1 cellular context compared by ENCODE assay signal in the genomic region with DNA sequence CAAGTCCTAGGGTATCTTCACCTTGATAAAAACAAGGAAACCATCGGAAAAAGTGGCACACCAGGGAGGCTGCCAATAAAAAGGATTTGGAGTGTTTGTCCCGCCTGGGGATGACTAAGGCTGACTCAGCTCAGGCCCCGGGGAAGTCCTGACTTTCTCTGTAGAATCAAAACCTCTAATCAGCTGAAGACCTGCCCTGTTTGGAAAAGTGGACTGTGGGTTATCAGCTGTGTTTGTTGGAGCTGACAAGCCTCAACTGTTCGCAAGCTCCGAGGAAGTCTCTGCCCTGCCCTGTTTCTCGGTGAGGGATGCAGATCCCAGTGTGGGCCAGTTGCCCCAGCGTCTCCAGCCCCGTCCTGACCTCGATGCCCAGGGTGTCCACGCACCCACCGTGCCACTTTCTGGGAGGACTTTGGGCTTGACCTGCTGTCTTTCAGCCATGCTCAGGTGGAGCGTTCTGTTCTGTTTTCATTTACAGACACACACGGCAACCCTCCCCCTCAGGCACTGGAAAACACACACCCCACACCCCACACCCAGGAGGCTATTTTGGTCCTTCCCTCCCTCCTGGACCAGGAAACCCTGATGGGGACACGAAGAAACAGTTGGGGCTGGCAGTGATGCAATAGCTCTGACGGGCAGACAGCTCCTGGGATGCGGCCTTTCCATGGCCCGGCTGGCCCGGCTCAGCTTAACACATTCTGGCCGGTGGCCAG.
TF ChIP-seq lines count a peak whose summit lies in the region.

No MANE protein-coding gene starts in this region.

TF ChIP-seq in HepG2, 621 proteins besides CTCF, POLR2A, EP300 and RAD21 (continued from another document and continues in another):
- TF ChIP-seq, protein P1, sequence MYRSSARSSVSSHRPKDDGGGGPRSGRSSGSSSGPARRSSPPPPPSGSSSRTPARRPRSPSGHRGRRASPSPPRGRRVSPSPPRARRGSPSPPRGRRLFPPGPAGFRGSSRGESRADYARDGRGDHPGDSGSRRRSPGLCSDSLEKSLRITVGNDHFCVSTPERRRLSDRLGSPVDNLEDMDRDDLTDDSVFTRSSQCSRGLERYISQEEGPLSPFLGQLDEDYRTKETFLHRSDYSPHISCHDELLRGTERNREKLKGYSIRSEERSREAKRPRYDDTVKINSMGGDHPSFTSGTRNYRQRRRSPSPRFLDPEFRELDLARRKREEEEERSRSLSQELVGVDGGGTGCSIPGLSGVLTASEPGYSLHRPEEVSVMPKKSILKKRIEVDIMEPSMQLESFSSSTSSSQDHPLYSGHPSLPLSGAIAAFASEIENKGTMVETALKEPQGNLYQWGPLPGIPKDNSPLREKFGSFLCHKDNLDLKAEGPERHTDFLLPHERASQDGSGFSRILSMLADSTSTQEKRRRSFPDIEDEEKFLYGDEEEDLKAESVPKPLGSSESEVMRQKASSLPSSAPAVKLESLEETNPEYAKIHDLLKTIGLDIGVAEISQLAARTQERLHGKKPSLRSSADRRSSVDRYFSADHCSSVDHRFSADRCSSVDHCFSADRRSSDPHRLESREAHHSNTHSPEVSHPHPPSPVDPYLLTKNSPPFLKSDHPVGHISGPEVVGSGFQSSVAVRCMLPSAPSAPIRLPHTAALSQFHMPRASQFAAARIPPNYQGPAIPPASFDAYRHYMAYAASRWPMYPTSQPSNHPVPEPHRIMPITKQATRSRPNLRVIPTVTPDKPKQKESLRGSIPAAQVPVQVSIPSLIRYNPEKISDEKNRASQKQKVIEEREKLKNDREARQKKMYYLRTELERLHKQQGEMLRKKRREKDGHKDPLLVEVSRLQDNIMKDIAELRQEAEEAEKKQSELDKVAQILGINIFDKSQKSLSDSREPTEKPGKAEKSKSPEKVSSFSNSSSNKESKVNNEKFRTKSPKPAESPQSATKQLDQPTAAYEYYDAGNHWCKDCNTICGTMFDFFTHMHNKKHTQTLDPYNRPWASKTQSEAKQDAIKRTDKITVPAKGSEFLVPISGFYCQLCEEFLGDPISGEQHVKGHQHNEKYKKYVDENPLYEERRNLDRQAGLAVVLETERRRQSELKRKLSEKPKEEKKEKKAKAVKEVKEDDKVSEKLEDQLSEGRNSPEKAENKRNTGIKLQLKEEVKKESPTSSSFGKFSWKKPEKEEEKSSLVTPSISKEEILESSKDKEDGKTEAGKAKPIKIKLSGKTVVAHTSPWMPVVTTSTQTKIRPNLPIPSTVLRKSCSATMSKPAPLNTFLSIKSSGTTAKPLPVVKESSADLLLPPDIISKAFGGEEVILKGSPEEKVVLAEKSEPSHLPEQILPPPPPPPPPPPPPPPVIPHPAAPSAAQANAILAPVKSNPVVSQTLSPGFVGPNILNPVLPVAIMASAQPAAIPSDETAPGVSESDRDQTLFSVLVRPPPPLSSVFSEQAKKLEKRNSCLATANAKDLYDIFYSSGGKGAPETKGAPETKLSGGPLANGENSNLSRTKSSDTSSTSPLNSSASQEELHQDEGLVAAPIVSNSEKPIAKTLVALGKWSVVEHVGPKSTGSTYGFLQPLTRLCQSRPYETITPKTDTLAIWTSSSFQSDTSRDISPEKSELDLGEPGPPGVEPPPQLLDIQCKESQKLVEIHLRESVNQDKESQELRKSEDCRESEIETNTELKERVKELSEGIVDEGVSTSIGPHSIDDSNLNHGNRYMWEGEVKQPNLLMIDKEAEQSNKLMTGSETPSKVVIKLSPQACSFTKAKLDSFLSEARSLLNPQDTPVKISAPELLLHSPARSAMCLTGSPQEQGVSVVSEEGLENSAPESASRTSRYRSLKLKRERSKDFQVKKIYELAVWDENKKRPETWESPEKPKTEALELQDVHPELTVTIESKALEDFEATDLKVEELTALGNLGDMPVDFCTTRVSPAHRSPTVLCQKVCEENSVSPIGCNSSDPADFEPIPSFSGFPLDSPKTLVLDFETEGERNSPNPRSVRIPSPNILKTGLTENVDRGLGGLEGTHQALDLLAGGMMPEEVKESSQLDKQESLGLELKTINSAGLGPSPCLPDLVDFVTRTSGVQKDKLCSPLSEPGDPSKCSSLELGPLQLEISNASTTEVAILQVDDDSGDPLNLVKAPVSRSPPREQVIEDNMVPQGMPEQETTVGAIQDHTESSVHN (CRISPR knock-in tag; IDR thresholded peaks at IDR 0.05), result no peak
- TF ChIP-seq SKIL (CRISPR knock-in tag; IDR thresholded peaks at IDR 0.05; ENCODE audit: borderline replicate concordance) (0 out of 2 replicates have a peak, but pooled peaks have one; percentile 43), RNF219 (CRISPR knock-in tag; IDR thresholded peaks at IDR 0.05) (no peak), WIZ (CRISPR knock-in tag; IDR thresholded peaks at IDR 0.05) (no peak), MTF1 (CRISPR knock-in tag; IDR thresholded peaks at IDR 0.05) (no peak), ZNF274 (CRISPR knock-in tag; IDR thresholded peaks at IDR 0.05) (no peak), NR2F1 (CRISPR knock-in tag; IDR thresholded peaks at IDR 0.05) (no peak), DMTF1 (CRISPR knock-in tag; IDR thresholded peaks at IDR 0.05) (no peak), ZFP37 (CRISPR knock-in tag; IDR thresholded peaks at IDR 0.05; ENCODE audit: borderline replicate concordance) (no peak), HNF4A (CRISPR knock-in tag; IDR thresholded peaks at IDR 0.05) (peak; percentile 77; the same call in 1 of the 2 replicates), KLF13 (CRISPR knock-in tag; IDR thresholded peaks at IDR 0.05) (no peak), KLF16 (CRISPR knock-in tag; IDR thresholded peaks at IDR 0.05) (no peak), HES4 (CRISPR knock-in tag; IDR thresholded peaks at IDR 0.05; ENCODE audit: borderline replicate concordance) (no peak), ZNF652 (CRISPR knock-in tag; IDR thresholded peaks at IDR 0.05; ENCODE audit: borderline replicate concordance, low read depth) (no peak), CAMTA2 (CRISPR knock-in tag; IDR thresholded peaks at IDR 0.05; ENCODE audit: borderline replicate concordance) (no peak), ZNF235 (CRISPR knock-in tag; IDR thresholded peaks at IDR 0.05; ENCODE audit: borderline replicate concordance) (no peak), ZNF775 (CRISPR knock-in tag; IDR thresholded peaks at IDR 0.05; ENCODE audit: borderline replicate concordance) (no peak), YEATS4 (CRISPR knock-in tag; IDR thresholded peaks at IDR 0.05; ENCODE audit: borderline replicate concordance) (no peak), FOXO1 (CRISPR knock-in tag; IDR thresholded peaks at IDR 0.05) (no peak; the same call in 1 of the 2 replicates), PAXIP1 (CRISPR knock-in tag; conservative IDR thresholded peaks at IDR 0.05) (peak; percentile 58; the same call in 1 of the 2 replicates), BRD4 (CRISPR knock-in tag; IDR thresholded peaks at IDR 0.05) (no peak)
- TF ChIP-seq, protein P2, sequence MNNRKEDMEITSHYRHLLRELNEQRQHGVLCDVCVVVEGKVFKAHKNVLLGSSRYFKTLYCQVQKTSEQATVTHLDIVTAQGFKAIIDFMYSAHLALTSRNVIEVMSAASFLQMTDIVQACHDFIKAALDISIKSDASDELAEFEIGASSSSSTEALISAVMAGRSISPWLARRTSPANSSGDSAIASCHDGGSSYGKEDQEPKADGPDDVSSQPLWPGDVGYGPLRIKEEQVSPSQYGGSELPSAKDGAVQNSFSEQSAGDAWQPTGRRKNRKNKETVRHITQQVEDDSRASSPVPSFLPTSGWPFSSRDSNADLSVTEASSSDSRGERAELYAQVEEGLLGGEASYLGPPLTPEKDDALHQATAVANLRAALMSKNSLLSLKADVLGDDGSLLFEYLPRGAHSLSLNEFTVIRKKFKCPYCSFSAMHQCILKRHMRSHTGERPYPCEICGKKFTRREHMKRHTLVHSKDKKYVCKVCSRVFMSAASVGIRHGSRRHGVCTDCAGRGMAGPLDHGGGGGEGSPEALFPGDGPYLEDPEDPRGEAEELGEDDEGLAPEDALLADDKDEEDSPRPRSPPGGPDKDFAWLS (CRISPR knock-in tag; IDR thresholded peaks at IDR 0.05; ENCODE audit: borderline replicate concordance), result no peak
- TF ChIP-seq, protein P3, sequence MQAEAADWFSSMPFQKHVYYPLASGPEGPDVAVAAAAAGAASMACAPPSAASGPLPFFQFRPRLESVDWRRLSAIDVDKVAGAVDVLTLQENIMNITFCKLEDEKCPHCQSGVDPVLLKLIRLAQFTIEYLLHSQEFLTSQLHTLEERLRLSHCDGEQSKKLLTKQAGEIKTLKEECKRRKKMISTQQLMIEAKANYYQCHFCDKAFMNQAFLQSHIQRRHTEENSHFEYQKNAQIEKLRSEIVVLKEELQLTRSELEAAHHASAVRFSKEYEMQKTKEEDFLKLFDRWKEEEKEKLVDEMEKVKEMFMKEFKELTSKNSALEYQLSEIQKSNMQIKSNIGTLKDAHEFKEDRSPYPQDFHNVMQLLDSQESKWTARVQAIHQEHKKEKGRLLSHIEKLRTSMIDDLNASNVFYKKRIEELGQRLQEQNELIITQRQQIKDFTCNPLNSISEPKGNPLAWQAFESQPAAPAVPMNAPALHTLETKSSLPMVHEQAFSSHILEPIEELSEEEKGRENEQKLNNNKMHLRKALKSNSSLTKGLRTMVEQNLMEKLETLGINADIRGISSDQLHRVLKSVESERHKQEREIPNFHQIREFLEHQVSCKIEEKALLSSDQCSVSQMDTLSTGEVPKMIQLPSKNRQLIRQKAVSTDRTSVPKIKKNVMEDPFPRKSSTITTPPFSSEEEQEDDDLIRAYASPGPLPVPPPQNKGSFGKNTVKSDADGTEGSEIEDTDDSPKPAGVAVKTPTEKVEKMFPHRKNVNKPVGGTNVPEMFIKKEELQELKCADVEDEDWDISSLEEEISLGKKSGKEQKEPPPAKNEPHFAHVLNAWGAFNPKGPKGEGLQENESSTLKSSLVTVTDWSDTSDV (CRISPR knock-in tag; IDR thresholded peaks at IDR 0.05), result no peak
- TF ChIP-seq, protein P4, sequence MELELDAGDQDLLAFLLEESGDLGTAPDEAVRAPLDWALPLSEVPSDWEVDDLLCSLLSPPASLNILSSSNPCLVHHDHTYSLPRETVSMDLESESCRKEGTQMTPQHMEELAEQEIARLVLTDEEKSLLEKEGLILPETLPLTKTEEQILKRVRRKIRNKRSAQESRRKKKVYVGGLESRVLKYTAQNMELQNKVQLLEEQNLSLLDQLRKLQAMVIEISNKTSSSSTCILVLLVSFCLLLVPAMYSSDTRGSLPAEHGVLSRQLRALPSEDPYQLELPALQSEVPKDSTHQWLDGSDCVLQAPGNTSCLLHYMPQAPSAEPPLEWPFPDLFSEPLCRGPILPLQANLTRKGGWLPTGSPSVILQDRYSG (CRISPR knock-in tag; IDR thresholded peaks at IDR 0.05), result no peak
